8 cellular contexts compared by ENCODE assay signal in the genomic region with DNA sequence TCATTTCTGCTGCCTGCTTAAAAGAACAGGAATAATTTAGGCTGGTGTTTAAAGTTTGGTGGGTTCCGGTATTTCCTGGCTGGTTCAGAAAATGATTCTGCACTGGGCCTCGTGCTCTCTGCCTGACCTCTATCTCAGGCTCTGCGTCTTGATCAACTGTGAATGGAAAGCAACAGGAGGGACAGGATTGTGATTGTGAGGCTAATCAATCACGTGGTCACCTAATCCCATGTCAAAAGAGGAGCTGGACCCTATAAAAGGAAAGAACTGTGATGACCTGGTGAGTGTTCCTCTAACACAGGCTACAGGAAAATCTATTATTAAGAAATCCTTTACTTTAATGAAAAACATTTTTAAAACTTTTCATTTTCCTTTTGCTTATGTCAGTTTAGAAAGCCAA. TPM values are rescaled to one million over a fixed set of nuclear protein-coding genes. Genes with fewer than 3 reads are reported as not detected.
DNase-seq lines count a peak whose midpoint lies in the region; ATAC-seq and TF ChIP-seq lines count a peak whose summit lies in the region.

A gene with protein sequence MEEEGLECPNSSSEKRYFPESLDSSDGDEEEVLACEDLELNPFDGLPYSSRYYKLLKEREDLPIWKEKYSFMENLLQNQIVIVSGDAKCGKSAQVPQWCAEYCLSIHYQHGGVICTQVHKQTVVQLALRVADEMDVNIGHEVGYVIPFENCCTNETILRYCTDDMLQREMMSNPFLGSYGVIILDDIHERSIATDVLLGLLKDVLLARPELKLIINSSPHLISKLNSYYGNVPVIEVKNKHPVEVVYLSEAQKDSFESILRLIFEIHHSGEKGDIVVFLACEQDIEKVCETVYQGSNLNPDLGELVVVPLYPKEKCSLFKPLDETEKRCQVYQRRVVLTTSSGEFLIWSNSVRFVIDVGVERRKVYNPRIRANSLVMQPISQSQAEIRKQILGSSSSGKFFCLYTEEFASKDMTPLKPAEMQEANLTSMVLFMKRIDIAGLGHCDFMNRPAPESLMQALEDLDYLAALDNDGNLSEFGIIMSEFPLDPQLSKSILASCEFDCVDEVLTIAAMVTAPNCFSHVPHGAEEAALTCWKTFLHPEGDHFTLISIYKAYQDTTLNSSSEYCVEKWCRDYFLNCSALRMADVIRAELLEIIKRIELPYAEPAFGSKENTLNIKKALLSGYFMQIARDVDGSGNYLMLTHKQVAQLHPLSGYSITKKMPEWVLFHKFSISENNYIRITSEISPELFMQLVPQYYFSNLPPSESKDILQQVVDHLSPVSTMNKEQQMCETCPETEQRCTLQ (minus strand): TSS at position 101 of the 400 bp plus-strand sequence. CDS start 468 bp downstream, outside the sequence.

- intact Hi-C loops in CD14-positive monocyte (cut with micrococcal nuclease): no loop called here

- H3K36me3 Mint-ChIP-seq in CD14-positive monocyte: peaks cover 20 to 36% of the 10 kb centered on the region in 2 donors
- peaks cover 32% of the 10 kb centered on the region for H3K36me3 Mint-ChIP-seq in T-cell
- H3K36me3 Mint-ChIP-seq in glutamatergic neuron (ENCODE audit: unreplicated experiment): peaks cover 4% of the 10 kb centered on the region
- H3K36me3 Mint-ChIP-seq in nephron progenitor cell (ENCODE audit: low read depth): peaks cover 45% of the 10 kb centered on the region

- TF ChIP-seq CTCF in CD14-positive monocyte (IDR thresholded peaks at IDR 0.05) (no peak), glutamatergic neuron (IDR thresholded peaks at IDR 0.05; ENCODE audit: partially characterized antibody, unreplicated experiment) (no peak), nephron progenitor cell (IDR thresholded peaks at IDR 0.05) (no peak)

- H3K27ac Mint-ChIP-seq in CD14-positive monocyte: peak within 1 kb of the TSS in 1 of 7 donors; percentile 13
- no peak within 1 kb of the TSS for H3K27ac Mint-ChIP-seq in T-cell
- no peak within 1 kb of the TSS for H3K27ac Mint-ChIP-seq in glutamatergic neuron (ENCODE audit: unreplicated experiment)
- peak within 1 kb of the TSS; percentile 17 for H3K27ac Mint-ChIP-seq in nephron progenitor cell

- DNase-seq in CD14-positive monocyte (ENCODE audit: low spot score) (no peak), T-cell (no peak), glutamatergic neuron (no peak), nephron progenitor cell (no peak), AG20443 (ENCODE audit: low spot score) (no peak)
- DNase-seq in activated CD4-positive, alpha-beta T cell treated with anti-CD3 and anti-CD28 coated beads for 48 hours: no peak

- ATAC-seq in T-cell (replicated peaks in 1 of 4) (no peak), GM21390 (IDR thresholded peaks at IDR 0.05; ENCODE audit: unreplicated experiment) (no peak), HG03571 (IDR thresholded peaks at IDR 0.05; ENCODE audit: unreplicated experiment) (no peak)

- POLR2A ChIA-PET in T-cell (lab: Charles Lee): no interaction called here

- H3K27me3 Mint-ChIP-seq in CD14-positive monocyte (ENCODE audit: low read depth in 3 of 3) (no peaks in the 10 kb centered on the region), T-cell (no peaks in the 10 kb centered on the region), glutamatergic neuron (ENCODE audit: unreplicated experiment) (peaks cover 2% of the 10 kb centered on the region), nephron progenitor cell (ENCODE audit: low read depth, poor library complexity) (no peaks in the 10 kb centered on the region)

- H3K9me3 Mint-ChIP-seq in CD14-positive monocyte: peaks cover 0 to 14% (median 6%) of the 10 kb centered on the region in 7 donors
- H3K9me3 Mint-ChIP-seq in T-cell: peaks cover 0 to 6% (median 4%) of the 10 kb centered on the region in 3 donors
- no peaks in the 10 kb centered on the region for H3K9me3 Mint-ChIP-seq in glutamatergic neuron (ENCODE audit: unreplicated experiment)
- H3K9me3 Mint-ChIP-seq in nephron progenitor cell: peaks cover 27% of the 10 kb centered on the region

- CTCF ChIA-PET in T-cell (lab: Charles Lee): interaction anchor here in 1 of 2 donors (0.6 kb wide), 1 partner anchor 61 kb away, joined by 7 read pairs; no protein-coding TSS in a partner anchor

- H3K4me1 Mint-ChIP-seq in CD14-positive monocyte (no peaks in the 10 kb centered on the region), T-cell (no peaks in the 10 kb centered on the region), glutamatergic neuron (ENCODE audit: low read depth, unreplicated experiment) (no peaks in the 10 kb centered on the region), nephron progenitor cell (peaks cover 19% of the 10 kb centered on the region)

- H3K4me3 Mint-ChIP-seq in CD14-positive monocyte (no peak within 1 kb of the TSS), T-cell (no peak within 1 kb of the TSS), glutamatergic neuron (ENCODE audit: unreplicated experiment) (no peak within 1 kb of the TSS), nephron progenitor cell (no peak within 1 kb of the TSS)

RNA-seq across cellular contexts. Expression of the gene that starts here (rescaled TPM):
- polyA plus RNA-seq in CD14-positive monocyte: 10 to 100 TPM; 16.4 to 20.5 TPM
- total RNA-seq in T-cell (10 to 100 TPM in 3 of 5 donors, 1 to 10 TPM in 2; 6.9 to 13.4 (median 10.7) TPM), glutamatergic neuron (ENCODE audit: unreplicated experiment) (11.3 TPM)
